8 cellular contexts compared by ENCODE assay signal in genomic region chr5:18379189-18379588, GRCh38.
"Had no signal": no experiment of that assay in that cellular context is flagged by ENCODE, and none has a peak within 500 bp of the region (broad histone marks: within the 10 kb centered on the region; RNA-seq: fewer than 3 reads in every experiment).

No MANE protein-coding gene starts in this region.

- H3K4me3 Mint-ChIP-seq: GM23338, HFFc6, IgD-negative memory B cell had no signal

- H3K4me3 ChIP-seq: GM23338, HAP-1 had no signal

- H3K4me2 ChIP-seq: GM23338 had no signal

- H3K4me1 Mint-ChIP-seq: GM23338, IgD-negative memory B cell had no signal

- H3K27ac Mint-ChIP-seq: GM23338, HFFc6, IgD-negative memory B cell had no signal

- H3K9me3 ChIP-seq: HAP-1 had no signal

- H3K27ac ChIP-seq: HL-60 had no signal

- H3K27me3 Mint-ChIP-seq: IgD-negative memory B cell had no signal

- H2AFZ ChIP-seq: GM23338 had no signal

- H3K4me1 ChIP-seq: HAP-1 had no signal

- H3K9me3 Mint-ChIP-seq: GM23338 had no signal

- ATAC-seq: GM23338, HCT116 had no signal

- DNase-seq: H7, HFFc6, KG1 had no signal

- H3K36me3 ChIP-seq: HAP-1 had no signal
